ENCODE assay signal across 8 cellular contexts in the genomic region with DNA sequence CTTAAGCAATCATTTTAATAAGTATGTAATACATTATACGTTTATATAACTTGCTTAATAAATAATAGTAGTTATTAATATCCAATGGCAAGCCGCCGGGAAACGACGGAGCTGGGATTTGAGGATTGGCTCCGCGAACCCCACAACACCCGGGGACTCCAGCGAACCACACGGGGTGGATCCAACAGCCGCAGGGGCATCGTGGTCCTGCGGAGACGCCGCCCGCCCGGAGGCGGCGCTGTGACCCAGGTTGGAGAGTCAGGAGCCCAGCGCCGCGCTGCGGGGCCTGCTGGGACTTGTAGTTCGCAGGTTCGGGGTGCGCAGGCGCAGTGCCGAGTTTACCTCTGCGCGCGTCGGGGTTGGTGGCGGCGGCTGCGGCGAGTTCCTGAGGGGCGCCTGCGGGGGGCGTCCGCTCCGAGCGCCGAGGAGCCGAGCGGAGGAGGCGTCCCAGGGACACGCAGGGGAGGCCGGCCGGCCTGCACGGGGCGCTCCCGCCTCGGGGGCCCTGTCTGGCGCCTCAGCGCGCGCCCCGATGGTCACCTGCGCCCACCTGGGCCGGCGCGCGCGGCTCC. TPM values are rescaled to one million over a fixed set of nuclear protein-coding genes. Genes with fewer than 3 reads are reported as not detected.
DNase-seq lines count a peak whose midpoint lies in the region; ATAC-seq and TF ChIP-seq lines count a peak whose summit lies in the region.

Gene ZNF554, plus strand, starts transcription at position 329 of the 572 bp plus-strand sequence. Its CDS starts 204 bp downstream, at position 533.

- CTCF ChIA-PET in GM10248 (lab: Yijun Ruan, JAX) = interaction anchor here (0.6 to 2.3 kb wide), 8 partner anchors 8 to 171 kb away, joined by 3 to 11 read pairs (median 4); partner anchors contain the start of genes SGTA and ZNF556

- H3K9me3 ChIP-seq in testis = no peaks in the 10 kb centered on the region

- peak; percentile 97 for TF ChIP-seq CTCF in GM10248 (IDR thresholded peaks at IDR 0.05; ENCODE audit: control extremely low read depth, extremely low read depth, low read depth, missing control alignments)
- peak; percentile 81 for TF ChIP-seq CTCF in NB4 (IDR thresholded peaks at IDR 0.05; ENCODE audit: low read depth, low read length)
- TF ChIP-seq CTCF in glutamatergic neuron (IDR thresholded peaks at IDR 0.05; ENCODE audit: partially characterized antibody, unreplicated experiment) = peak; percentile 92
- TF ChIP-seq CTCF in omental fat pad (IDR thresholded peaks at IDR 0.05) = peak in 2 of 3 donors; percentile 3 to 91
- peak; percentile 95 to 99 (median 97) for TF ChIP-seq CTCF in testis (IDR thresholded peaks at IDR 0.05)

- DNase-seq in GM10248 (ENCODE audit: extremely low spot score) (peak; percentile 96), NB4 (ENCODE audit: low read depth) (peak; percentile 91), SK-N-DZ (ENCODE audit: low spot score) (peak; percentile 93), glutamatergic neuron (peak; percentile 99), omental fat pad (ENCODE audit: low spot score) (peak; percentile 96), testis (peak; percentile 98)

- H3K27ac ChIP-seq in testis = no peak within 1 kb of the TSS

- H3K4me3 ChIP-seq in NB4 (ENCODE audit: low read depth, low read length) = peak within 1 kb of the TSS; percentile 60
- H3K4me3 ChIP-seq in testis = peak within 1 kb of the TSS; percentile 72 to 83

- ATAC-seq in HG02571 (IDR thresholded peaks at IDR 0.05; ENCODE audit: unreplicated experiment) (peak; percentile 88), omental fat pad (ENCODE audit: low FRiP score) (peak; percentile 98)

- H3K27ac Mint-ChIP-seq in activated naive CD4-positive, alpha-beta T cell treated with anti-CD3 and anti-CD28 coated beads, Interleukin-2, amount 50 U/mL, for 24 hours = peak within 1 kb of the TSS; percentile 76
- H3K27ac Mint-ChIP-seq in glutamatergic neuron (ENCODE audit: unreplicated experiment) = no peak within 1 kb of the TSS

- peak within 1 kb of the TSS; percentile 86 for H3K4me3 Mint-ChIP-seq in activated naive CD4-positive, alpha-beta T cell treated with anti-CD3 and anti-CD28 coated beads, Interleukin-2, amount 50 U/mL, for 24 hours
- H3K4me3 Mint-ChIP-seq in glutamatergic neuron (ENCODE audit: unreplicated experiment) = peak within 1 kb of the TSS; percentile 91

- H3K36me3 Mint-ChIP-seq in activated naive CD4-positive, alpha-beta T cell treated with anti-CD3 and anti-CD28 coated beads, Interleukin-2, amount 50 U/mL, for 24 hours = no peaks in the 10 kb centered on the region
- peaks cover 4% of the 10 kb centered on the region for H3K36me3 Mint-ChIP-seq in glutamatergic neuron (ENCODE audit: unreplicated experiment)

- no peaks in the 10 kb centered on the region for H3K9me3 Mint-ChIP-seq in activated naive CD4-positive, alpha-beta T cell treated with anti-CD3 and anti-CD28 coated beads, Interleukin-2, amount 50 U/mL, for 24 hours
- H3K9me3 Mint-ChIP-seq in glutamatergic neuron (ENCODE audit: unreplicated experiment) = peaks cover 8% of the 10 kb centered on the region

- H3K27me3 ChIP-seq in testis = no peaks in the 10 kb centered on the region

- POLR2A ChIA-PET in GM10248 (lab: Yijun Ruan, JAX) = no interaction called here

- TF ChIP-seq POLR2A in NB4 (IDR thresholded peaks at IDR 0.05; ENCODE audit: extremely low read depth, insufficient read length) (peak; percentile 15), testis (IDR thresholded peaks at IDR 0.05) (no peak)

- 0% methylated on average over 17 to 58 of the region's 64 CpGs for WGBS in testis, 2 donors

- peaks cover 4% of the 10 kb centered on the region for H3K4me1 Mint-ChIP-seq in activated naive CD4-positive, alpha-beta T cell treated with anti-CD3 and anti-CD28 coated beads, Interleukin-2, amount 50 U/mL, for 24 hours
- H3K4me1 Mint-ChIP-seq in glutamatergic neuron (ENCODE audit: low read depth, unreplicated experiment) = no peaks in the 10 kb centered on the region

- no peaks in the 10 kb centered on the region for H3K27me3 Mint-ChIP-seq in activated naive CD4-positive, alpha-beta T cell treated with anti-CD3 and anti-CD28 coated beads, Interleukin-2, amount 50 U/mL, for 24 hours
- H3K27me3 Mint-ChIP-seq in glutamatergic neuron (ENCODE audit: unreplicated experiment) = no peaks in the 10 kb centered on the region

- H3K4me1 ChIP-seq in testis = peaks cover 2% of the 10 kb centered on the region

- intact Hi-C loops in testis (cut with DNase I; ENCODE audit: low total_unique reads) = no loop called here

- H3K36me3 ChIP-seq in testis (ENCODE audit: low read depth, missing control alignments) = no peaks in the 10 kb centered on the region

RNA-seq across cellular contexts. Expression of gene ZNF554, which starts in this region (rescaled TPM):
- polyA plus RNA-seq in SK-N-DZ (2014; cell fraction: cytosol; rRNA removed) = 4.3 and 4.6 TPM in 2 replicates
- polyA plus RNA-seq in SK-N-DZ (2014; cell fraction: nucleus; rRNA removed) = 4.8 and 6.7 TPM in 2 replicates
- total RNA-seq in glutamatergic neuron (ENCODE audit: unreplicated experiment) (5.8 TPM), omental fat pad (1 to 10 TPM in 3 of 4 donors, under 1 TPM in 1; 0.84 to 4.0 (median 3.1) TPM), testis (1 to 10 TPM; 9.3 to 9.4 TPM)
- polyA plus RNA-seq in testis (ENCODE audit: insufficient read depth, low read depth, low replicate concordance) = 6.9 TPM

Comparison
In these comparisons a context has a peak if more than half of its experiments do, and no peak if none do; other contexts are left out.
1. CTCF ChIP-seq: peak in every context shown above with its lines; median percentile 97 in GM10248; 97 in testis; 92 in glutamatergic neuron; 81 in NB4; 47 in omental fat pad.